2 cellular contexts compared by ENCODE assay signal in genomic region chr1:211645601-211646000, GRCh38. TPM values are rescaled to one million over a fixed set of nuclear protein-coding genes. Genes with fewer than 3 reads are reported as not detected.
"Had no signal": no experiment of that assay in that cellular context is flagged by ENCODE, and none has a peak within 500 bp of the region (broad histone marks: within the 10 kb centered on the region; RNA-seq: fewer than 3 reads in every experiment).

No MANE protein-coding gene starts in this region.

RNA-seq across cellular contexts. Expression of gene NEK2, which starts 29.8 kb away (rescaled TPM):
- total RNA-seq: psoas muscle had no signal
- polyA plus RNA-seq: right cardiac atrium had no signal
